Comparison of ENCODE assay signal across 9 cellular contexts in the genomic region with DNA sequence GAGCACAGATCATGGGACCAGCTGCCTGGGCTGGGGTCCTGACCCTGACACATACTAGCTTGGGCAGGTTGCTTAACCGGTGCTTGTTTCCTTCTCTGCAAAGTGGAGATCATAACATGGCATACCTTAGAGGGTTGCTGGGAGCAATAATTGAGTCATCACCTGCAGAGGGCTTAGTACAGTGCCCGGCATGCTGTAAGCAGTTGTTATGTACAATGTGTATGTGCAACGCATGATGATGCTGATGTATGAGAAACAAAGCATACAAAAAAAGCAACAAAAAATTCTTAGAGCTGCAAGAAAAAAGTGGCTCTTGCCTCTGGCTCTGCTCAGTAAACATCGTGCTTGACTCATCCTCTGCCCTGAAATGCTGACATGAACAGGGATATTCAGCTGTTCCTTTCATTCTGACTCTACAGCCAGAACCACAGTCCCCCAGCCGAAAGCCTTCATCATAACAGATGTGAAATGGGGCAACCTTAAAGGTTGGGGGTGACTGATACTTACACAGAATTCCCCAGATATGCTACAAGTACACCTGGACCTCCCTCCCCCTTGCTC.
DNase-seq lines count a peak whose midpoint lies in the region; ATAC-seq, FAIRE-seq and TF ChIP-seq lines count a peak whose summit lies in the region.
"Had no signal": no experiment of that assay in that cellular context is flagged by ENCODE, and none has a peak within 500 bp of the region (broad histone marks: within the 10 kb centered on the region; RNA-seq: fewer than 3 reads in every experiment).

No MANE protein-coding gene starts in this region.

- in situ Hi-C loops in GM12878 (cut with MboI), result loop anchor here (5.0 to 10.0 kb wide), 3 partner anchors 207 to 1452 kb away; no protein-coding TSS in a partner anchor

- H3K4me1 ChIP-seq in GM12878 (ENCODE audit: control insufficient read depth, insufficient read depth, low read length), result peaks cover 23% of the 10 kb centered on the region

- RAD21 ChIA-PET in GM12878 (lab: Charles Lee; ENCODE audit: unreplicated experiment), result interaction anchor here (0.9 to 3.5 kb wide), 7 partner anchors 44 to 1448 kb away, joined by 3 to 28 read pairs (median 4); partner anchors contain the start of gene SUPT3H

- no peak overlapping the region for H2AFZ ChIP-seq in GM12878 (ENCODE audit: control insufficient read depth, low read depth, low read length)

- no peaks in the 10 kb centered on the region for H3K27me3 Mint-ChIP-seq in activated CD4-positive, alpha-beta T cell treated with anti-CD3 and anti-CD28 coated beads, Interleukin-2, amount 10 ng/mL, durations not matched to agents 24 days and 14 days
- peaks cover 2% of the 10 kb centered on the region for H3K27me3 Mint-ChIP-seq in glutamatergic neuron (ENCODE audit: unreplicated experiment)

- TF ChIP-seq POLR2A in GM12878 (IDR thresholded peaks at IDR 0.05; ENCODE audit: low read depth, low read length), result no peak

- no peaks in the 10 kb centered on the region for H3K36me3 ChIP-seq in GM12878 (ENCODE audit: control insufficient read depth in 2 of 2, insufficient read depth in 2 of 2, low read length in 1 of 2)

- BruUV-seq in GM12878 (replicated peaks; lab: Mats Ljungman, UMichigan), result no TSS peak

- no peaks in the 10 kb centered on the region for H3K9me3 Mint-ChIP-seq in activated CD4-positive, alpha-beta T cell treated with anti-CD3 and anti-CD28 coated beads, Interleukin-2, amount 10 ng/mL, durations not matched to agents 24 days and 14 days
- H3K9me3 Mint-ChIP-seq in stimulated activated effector memory CD8-positive, alpha-beta T cell treated with anti-CD3 and anti-CD28 coated beads, Interleukin-12 subunit alpha, Interleukin-12 subunit beta, amount 100 ng/mL, for 72 hours, result no peaks in the 10 kb centered on the region
- H3K9me3 Mint-ChIP-seq in glutamatergic neuron (ENCODE audit: unreplicated experiment), result no peaks in the 10 kb centered on the region

- no peak overlapping the region for H3K27ac ChIP-seq in GM12878 (ENCODE audit: control insufficient read depth, insufficient read depth)

- TF ChIP-seq RAD21 in GM12878 (IDR thresholded peaks at IDR 0.05; ENCODE audit: insufficient read depth, low read depth, low read length), result no peak

- no peak for TF ChIP-seq EP300 in GM12878 (IDR thresholded peaks at IDR 0.05; ENCODE audit: borderline replicate concordance in 1 of 2, control insufficient read depth in 1 of 2, low read depth in 2 of 2, low read length in 2 of 2)

- H4K20me1 ChIP-seq in GM12878 (ENCODE audit: control insufficient read depth, insufficient read depth), result no peaks in the 10 kb centered on the region

- H3K27me3 ChIP-seq in GM12878 (replicated peaks in 1 of 2; ENCODE audit: control insufficient read depth in 2 of 2, insufficient read depth in 2 of 2, low read length in 1 of 2), result no peaks in the 10 kb centered on the region

- CTCF ChIA-PET in GM12878 (lab: Yijun Ruan, JAX), result interaction anchor here (1.1 to 7.3 kb wide), 5 partner anchors 9 to 1448 kb away, joined by 3 to 88 read pairs (median 7); no protein-coding TSS in a partner anchor

- TF ChIP-seq CTCF in GM12878 (IDR thresholded peaks at IDR 0.05 in 2 of 3, conservative IDR thresholded peaks at IDR 0.05 in 1 of 3; ENCODE audit: control insufficient read depth in 2 of 3, extremely low read depth in 1 of 3, insufficient read depth in 1 of 3, low read depth in 3 of 3, low read length in 3 of 3) (no peak), glutamatergic neuron (IDR thresholded peaks at IDR 0.05; ENCODE audit: partially characterized antibody, unreplicated experiment) (no peak)

- POLR2A ChIA-PET in GM12878 (lab: Charles Lee), result no interaction called here

- peak; percentile 80 for DNase-seq in activated CD4-positive, alpha-beta T cell treated with anti-CD3 and anti-CD28 coated beads, Interleukin-2, amount 10 ng/mL, durations not matched to agents 24 days and 14 days
- no peak for DNase-seq in activated CD4-positive, alpha-beta T cell treated with anti-CD3 and anti-CD28 coated beads, Interleukin-2, amount 50 U/mL, for 4 hours
- no peak for DNase-seq in GM12878 (ENCODE audit: low read depth, low spot score)
- DNase-seq in stimulated activated effector memory CD8-positive, alpha-beta T cell treated with anti-CD3 and anti-CD28 coated beads, Interleukin-12 subunit alpha, Interleukin-12 subunit beta, amount 100 ng/mL, for 72 hours (ENCODE audit: low spot score in 2 of 2), result peak; percentile 37 to 81
- DNase-seq in glutamatergic neuron, result no peak
- DNase-seq in posterior vena cava (ENCODE audit: low spot score), result no peak

- intact Hi-C loops in activated CD4-positive, alpha-beta T cell treated with anti-CD3 and anti-CD28 coated beads, Interleukin-2, amount 10 ng/mL, durations not matched to agents 24 days and 14 days (cut with micrococcal nuclease), result loop anchor here (1.0 to 10.0 kb wide), 19 partner anchors 87 to 1449 kb away; partner anchors contain the start of gene SUPT3H
- intact Hi-C loops in GM12878 (cut with micrococcal nuclease; ENCODE audit: unreplicated experiment), result loop anchor here (2.0 to 10.0 kb wide), 7 partner anchors 239 to 1449 kb away; partner anchors contain the start of gene SUPT3H
- intact Hi-C loops in posterior vena cava (cut with DNase I), result no loop called here

- H3K79me2 ChIP-seq in GM12878 (ENCODE audit: control insufficient read depth, insufficient read depth, low read length), result no peaks in the 10 kb centered on the region

- peak; percentile 72 for ATAC-seq in HG03432 (IDR thresholded peaks at IDR 0.05; ENCODE audit: unreplicated experiment)
- peak; percentile 60 for ATAC-seq in GM12878
- ATAC-seq in stimulated activated effector memory CD8-positive, alpha-beta T cell treated with anti-CD3 and anti-CD28 coated beads, Interleukin-12 subunit alpha, Interleukin-12 subunit beta, amount 100 ng/mL, for 72 hours, result peak; percentile 96
- ATAC-seq in GM19324 (IDR thresholded peaks at IDR 0.05; ENCODE audit: low FRiP score, unreplicated experiment), result no peak

- peak overlapping the region; percentile 89 for H3K27ac Mint-ChIP-seq in activated CD4-positive, alpha-beta T cell treated with anti-CD3 and anti-CD28 coated beads, Interleukin-2, amount 10 ng/mL, durations not matched to agents 24 days and 14 days
- peak overlapping the region; percentile 97 for H3K27ac Mint-ChIP-seq in stimulated activated effector memory CD8-positive, alpha-beta T cell treated with anti-CD3 and anti-CD28 coated beads, Interleukin-12 subunit alpha, Interleukin-12 subunit beta, amount 100 ng/mL, for 72 hours
- H3K27ac Mint-ChIP-seq in glutamatergic neuron (ENCODE audit: unreplicated experiment), result no peak overlapping the region

- peak overlapping the region; percentile 27 for H3K4me3 Mint-ChIP-seq in activated CD4-positive, alpha-beta T cell treated with anti-CD3 and anti-CD28 coated beads, Interleukin-2, amount 10 ng/mL, durations not matched to agents 24 days and 14 days
- H3K4me3 Mint-ChIP-seq in stimulated activated effector memory CD8-positive, alpha-beta T cell treated with anti-CD3 and anti-CD28 coated beads, Interleukin-12 subunit alpha, Interleukin-12 subunit beta, amount 100 ng/mL, for 72 hours, result peak overlapping the region; percentile 44
- no peak overlapping the region for H3K4me3 Mint-ChIP-seq in glutamatergic neuron (ENCODE audit: unreplicated experiment)

- peak; percentile 84 for FAIRE-seq in GM12878 (lab: Jason Lieb, UNC)
- FAIRE-seq: endometrium had no signal

- no peak overlapping the region for H3K9ac ChIP-seq in GM12878 (ENCODE audit: control insufficient read depth, insufficient read depth, low read length)

- SMC1A ChIA-PET in GM12878 (lab: Charles Lee; ENCODE audit: uncharacterized antibody, unreplicated experiment), result interaction anchor here (1.0 to 5.2 kb wide), 4 partner anchors 8 to 1311 kb away, joined by 3 to 60 read pairs (median 16); no protein-coding TSS in a partner anchor

- H3K9me3 ChIP-seq in GM12878 (replicated peaks; ENCODE audit: control insufficient read depth, insufficient read depth, low read length), result no peaks in the 10 kb centered on the region

- peak overlapping the region; percentile 4; the same call in 1 of the 2 replicates for H3K4me2 ChIP-seq in GM12878 (ENCODE audit: control insufficient read depth, insufficient read depth)

- H3K4me1 Mint-ChIP-seq in activated CD4-positive, alpha-beta T cell treated with anti-CD3 and anti-CD28 coated beads, Interleukin-2, amount 10 ng/mL, durations not matched to agents 24 days and 14 days, result peaks cover 48% of the 10 kb centered on the region
- H3K4me1 Mint-ChIP-seq in stimulated activated effector memory CD8-positive, alpha-beta T cell treated with anti-CD3 and anti-CD28 coated beads, Interleukin-12 subunit alpha, Interleukin-12 subunit beta, amount 100 ng/mL, for 72 hours, result peaks cover 52% of the 10 kb centered on the region
- peaks cover 7% of the 10 kb centered on the region for H3K4me1 Mint-ChIP-seq in glutamatergic neuron (ENCODE audit: low read depth, unreplicated experiment)

- no peaks in the 10 kb centered on the region for H3K36me3 Mint-ChIP-seq in activated CD4-positive, alpha-beta T cell treated with anti-CD3 and anti-CD28 coated beads, Interleukin-2, amount 10 ng/mL, durations not matched to agents 24 days and 14 days (ENCODE audit: low read depth)
- no peaks in the 10 kb centered on the region for H3K36me3 Mint-ChIP-seq in stimulated activated effector memory CD8-positive, alpha-beta T cell treated with anti-CD3 and anti-CD28 coated beads, Interleukin-12 subunit alpha, Interleukin-12 subunit beta, amount 100 ng/mL, for 72 hours
- H3K36me3 Mint-ChIP-seq in glutamatergic neuron (ENCODE audit: unreplicated experiment), result no peaks in the 10 kb centered on the region

- 4% methylated on average over 5 of the region's 5 CpGs for WGBS in GM12878 (ENCODE audit: insufficient coverage, insufficient replicate concordance, low lambda C conversion rate, missing lambda C conversion rate)

- no peak overlapping the region for H3K4me3 ChIP-seq in GM12878

TF ChIP-seq in GM12878, 131 proteins besides CTCF, POLR2A, EP300 and RAD21 (continues in another document):
- no peak for TF ChIP-seq SMAD5 (IDR thresholded peaks at IDR 0.05; ENCODE audit: low read depth)
- no peak for TF ChIP-seq KLF5 (IDR thresholded peaks at IDR 0.05; ENCODE audit: partially characterized antibody)
- TF ChIP-seq, protein P1, sequence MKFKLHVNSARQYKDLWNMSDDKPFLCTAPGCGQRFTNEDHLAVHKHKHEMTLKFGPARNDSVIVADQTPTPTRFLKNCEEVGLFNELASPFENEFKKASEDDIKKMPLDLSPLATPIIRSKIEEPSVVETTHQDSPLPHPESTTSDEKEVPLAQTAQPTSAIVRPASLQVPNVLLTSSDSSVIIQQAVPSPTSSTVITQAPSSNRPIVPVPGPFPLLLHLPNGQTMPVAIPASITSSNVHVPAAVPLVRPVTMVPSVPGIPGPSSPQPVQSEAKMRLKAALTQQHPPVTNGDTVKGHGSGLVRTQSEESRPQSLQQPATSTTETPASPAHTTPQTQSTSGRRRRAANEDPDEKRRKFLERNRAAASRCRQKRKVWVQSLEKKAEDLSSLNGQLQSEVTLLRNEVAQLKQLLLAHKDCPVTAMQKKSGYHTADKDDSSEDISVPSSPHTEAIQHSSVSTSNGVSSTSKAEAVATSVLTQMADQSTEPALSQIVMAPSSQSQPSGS (IDR thresholded peaks at IDR 0.05; ENCODE audit: low read length), result peak; percentile 93
- peak; percentile 90 for TF ChIP-seq EED (IDR thresholded peaks at IDR 0.05; ENCODE audit: low read depth)
- TF ChIP-seq RBBP5 (conservative IDR thresholded peaks at IDR 0.05), result no peak
- TF ChIP-seq ATF7 (IDR thresholded peaks at IDR 0.05; ENCODE audit: low read depth), result no peak

Comparison
In these comparisons a context has a peak if more than half of its experiments do, and no peak if none do; other contexts are left out.
1. DNase-seq: peak in activated CD4-positive, alpha-beta T cell treated with anti-CD3 and anti-CD28 coated beads, Interleukin-2, amount 10 ng/mL, durations not matched to agents 24 days and 14 days (single experiment) and stimulated activated effector memory CD8-positive, alpha-beta T cell treated with anti-CD3 and anti-CD28 coated beads, Interleukin-12 subunit alpha, Interleukin-12 subunit beta, amount 100 ng/mL, for 72 hours (2 of 2); none in activated CD4-positive, alpha-beta T cell treated with anti-CD3 and anti-CD28 coated beads, Interleukin-2, amount 50 U/mL, for 4 hours (0 of 2), GM12878 (single experiment), glutamatergic neuron (single experiment) and posterior vena cava (single experiment).
2. intact Hi-C loops: an anchor here in activated CD4-positive, alpha-beta T cell treated with anti-CD3 and anti-CD28 coated beads, Interleukin-2, amount 10 ng/mL, durations not matched to agents 24 days and 14 days (1.0 to 10.0 kb wide) and GM12878 (2.0 to 10.0 kb wide); none called in posterior vena cava.